1 cellular context compared by ENCODE assay signal in the genomic region with DNA sequence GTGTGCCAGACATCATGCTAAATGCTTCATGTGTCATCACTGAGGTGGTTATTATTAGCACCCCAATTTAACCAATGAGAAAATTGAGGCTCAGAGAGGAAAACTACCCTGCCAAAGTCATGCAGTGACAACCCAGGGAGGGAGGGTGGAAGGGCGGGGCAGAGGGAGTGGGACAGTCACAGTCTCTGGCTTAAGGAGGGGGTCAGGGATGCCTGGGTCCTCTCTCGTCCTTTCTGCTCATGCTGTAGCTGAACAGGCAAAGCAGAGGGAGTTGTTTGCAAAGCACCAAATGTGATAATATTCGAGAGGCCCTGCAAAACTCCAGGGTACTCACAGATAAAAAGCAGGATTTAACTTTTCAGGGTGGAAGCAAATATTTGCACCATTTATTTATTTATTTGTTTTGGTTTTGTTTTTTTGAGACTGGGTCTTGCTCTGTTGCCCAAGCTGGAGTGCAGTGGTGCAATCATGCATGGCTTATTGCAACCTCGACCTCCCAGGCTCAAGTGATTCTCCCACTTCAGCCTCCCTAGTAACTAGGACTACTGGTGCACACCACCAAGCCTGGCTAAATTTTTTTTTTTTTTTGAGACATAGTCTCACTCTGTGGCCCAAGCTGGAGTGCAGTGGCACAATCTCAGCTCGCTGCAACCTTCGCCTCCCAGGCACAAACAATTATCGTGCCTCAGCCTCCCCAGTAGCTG.
TF ChIP-seq lines count a peak whose summit lies in the region.

No MANE protein-coding gene starts in this region.

TF ChIP-seq in GM23338, 12 proteins besides CTCF, POLR2A, EP300 and RAD21:
- TF ChIP-seq EZH2phosphoT487 (IDR thresholded peaks at IDR 0.05; ENCODE audit: unreplicated experiment) (no peak), NANOG (IDR thresholded peaks at IDR 0.05; ENCODE audit: borderline replicate concordance) (no peak), EZH2 (IDR thresholded peaks at IDR 0.05; ENCODE audit: low read depth, unreplicated experiment) (no peak), STAT1 (IDR thresholded peaks at IDR 0.05; ENCODE audit: unreplicated experiment) (no peak), POLR2AphosphoS5 (IDR thresholded peaks at IDR 0.05; ENCODE audit: low read depth) (no peak)
- TF ChIP-seq, protein P1, sequence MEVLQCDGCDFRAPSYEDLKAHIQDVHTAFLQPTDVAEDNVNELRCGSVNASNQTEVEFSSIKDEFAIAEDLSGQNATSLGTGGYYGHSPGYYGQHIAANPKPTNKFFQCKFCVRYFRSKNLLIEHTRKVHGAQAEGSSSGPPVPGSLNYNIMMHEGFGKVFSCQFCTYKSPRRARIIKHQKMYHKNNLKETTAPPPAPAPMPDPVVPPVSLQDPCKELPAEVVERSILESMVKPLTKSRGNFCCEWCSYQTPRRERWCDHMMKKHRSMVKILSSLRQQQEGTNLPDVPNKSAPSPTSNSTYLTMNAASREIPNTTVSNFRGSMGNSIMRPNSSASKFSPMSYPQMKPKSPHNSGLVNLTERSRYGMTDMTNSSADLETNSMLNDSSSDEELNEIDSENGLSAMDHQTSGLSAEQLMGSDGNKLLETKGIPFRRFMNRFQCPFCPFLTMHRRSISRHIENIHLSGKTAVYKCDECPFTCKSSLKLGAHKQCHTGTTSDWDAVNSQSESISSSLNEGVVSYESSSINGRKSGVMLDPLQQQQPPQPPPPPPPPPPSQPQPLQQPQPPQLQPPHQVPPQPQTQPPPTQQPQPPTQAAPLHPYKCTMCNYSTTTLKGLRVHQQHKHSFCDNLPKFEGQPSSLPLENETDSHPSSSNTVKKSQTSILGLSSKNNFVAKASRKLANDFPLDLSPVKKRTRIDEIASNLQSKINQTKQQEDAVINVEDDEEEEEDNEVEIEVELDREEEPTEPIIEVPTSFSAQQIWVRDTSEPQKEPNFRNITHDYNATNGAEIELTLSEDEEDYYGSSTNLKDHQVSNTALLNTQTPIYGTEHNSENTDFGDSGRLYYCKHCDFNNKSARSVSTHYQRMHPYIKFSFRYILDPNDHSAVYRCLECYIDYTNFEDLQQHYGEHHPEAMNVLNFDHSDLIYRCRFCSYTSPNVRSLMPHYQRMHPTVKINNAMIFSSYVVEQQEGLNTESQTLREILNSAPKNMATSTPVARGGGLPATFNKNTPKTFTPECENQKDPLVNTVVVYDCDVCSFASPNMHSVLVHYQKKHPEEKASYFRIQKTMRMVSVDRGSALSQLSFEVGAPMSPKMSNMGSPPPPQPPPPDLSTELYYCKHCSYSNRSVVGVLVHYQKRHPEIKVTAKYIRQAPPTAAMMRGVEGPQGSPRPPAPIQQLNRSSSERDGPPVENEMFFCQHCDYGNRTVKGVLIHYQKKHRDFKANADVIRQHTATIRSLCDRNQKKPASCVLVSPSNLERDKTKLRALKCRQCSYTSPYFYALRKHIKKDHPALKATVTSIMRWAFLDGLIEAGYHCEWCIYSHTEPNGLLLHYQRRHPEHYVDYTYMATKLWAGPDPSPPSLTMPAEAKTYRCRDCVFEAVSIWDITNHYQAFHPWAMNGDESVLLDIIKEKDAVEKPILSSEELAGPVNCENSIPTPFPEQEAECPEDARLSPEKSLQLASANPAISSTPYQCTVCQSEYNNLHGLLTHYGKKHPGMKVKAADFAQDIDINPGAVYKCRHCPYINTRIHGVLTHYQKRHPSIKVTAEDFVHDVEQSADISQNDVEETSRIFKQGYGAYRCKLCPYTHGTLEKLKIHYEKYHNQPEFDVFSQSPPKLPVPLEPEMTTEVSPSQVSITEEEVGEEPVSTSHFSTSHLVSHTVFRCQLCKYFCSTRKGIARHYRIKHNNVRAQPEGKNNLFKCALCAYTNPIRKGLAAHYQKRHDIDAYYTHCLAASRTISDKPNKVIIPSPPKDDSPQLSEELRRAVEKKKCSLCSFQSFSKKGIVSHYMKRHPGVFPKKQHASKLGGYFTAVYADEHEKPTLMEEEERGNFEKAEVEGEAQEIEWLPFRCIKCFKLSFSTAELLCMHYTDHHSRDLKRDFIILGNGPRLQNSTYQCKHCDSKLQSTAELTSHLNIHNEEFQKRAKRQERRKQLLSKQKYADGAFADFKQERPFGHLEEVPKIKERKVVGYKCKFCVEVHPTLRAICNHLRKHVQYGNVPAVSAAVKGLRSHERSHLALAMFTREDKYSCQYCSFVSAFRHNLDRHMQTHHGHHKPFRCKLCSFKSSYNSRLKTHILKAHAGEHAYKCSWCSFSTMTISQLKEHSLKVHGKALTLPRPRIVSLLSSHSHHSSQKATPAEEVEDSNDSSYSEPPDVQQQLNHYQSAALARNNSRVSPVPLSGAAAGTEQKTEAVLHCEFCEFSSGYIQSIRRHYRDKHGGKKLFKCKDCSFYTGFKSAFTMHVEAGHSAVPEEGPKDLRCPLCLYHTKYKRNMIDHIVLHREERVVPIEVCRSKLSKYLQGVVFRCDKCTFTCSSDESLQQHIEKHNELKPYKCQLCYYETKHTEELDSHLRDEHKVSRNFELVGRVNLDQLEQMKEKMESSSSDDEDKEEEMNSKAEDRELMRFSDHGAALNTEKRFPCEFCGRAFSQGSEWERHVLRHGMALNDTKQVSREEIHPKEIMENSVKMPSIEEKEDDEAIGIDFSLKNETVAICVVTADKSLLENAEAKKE (CRISPR knock-in tag; IDR thresholded peaks at IDR 0.05): no peak
- TF ChIP-seq, protein P2, sequence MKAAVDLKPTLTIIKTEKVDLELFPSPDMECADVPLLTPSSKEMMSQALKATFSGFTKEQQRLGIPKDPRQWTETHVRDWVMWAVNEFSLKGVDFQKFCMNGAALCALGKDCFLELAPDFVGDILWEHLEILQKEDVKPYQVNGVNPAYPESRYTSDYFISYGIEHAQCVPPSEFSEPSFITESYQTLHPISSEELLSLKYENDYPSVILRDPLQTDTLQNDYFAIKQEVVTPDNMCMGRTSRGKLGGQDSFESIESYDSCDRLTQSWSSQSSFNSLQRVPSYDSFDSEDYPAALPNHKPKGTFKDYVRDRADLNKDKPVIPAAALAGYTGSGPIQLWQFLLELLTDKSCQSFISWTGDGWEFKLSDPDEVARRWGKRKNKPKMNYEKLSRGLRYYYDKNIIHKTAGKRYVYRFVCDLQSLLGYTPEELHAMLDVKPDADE (IDR thresholded peaks at IDR 0.05): no peak
TF ChIP-seq in GM23338: peak in this region for 0.
